ENCODE assay signal across 13 cellular contexts in the genomic region with DNA sequence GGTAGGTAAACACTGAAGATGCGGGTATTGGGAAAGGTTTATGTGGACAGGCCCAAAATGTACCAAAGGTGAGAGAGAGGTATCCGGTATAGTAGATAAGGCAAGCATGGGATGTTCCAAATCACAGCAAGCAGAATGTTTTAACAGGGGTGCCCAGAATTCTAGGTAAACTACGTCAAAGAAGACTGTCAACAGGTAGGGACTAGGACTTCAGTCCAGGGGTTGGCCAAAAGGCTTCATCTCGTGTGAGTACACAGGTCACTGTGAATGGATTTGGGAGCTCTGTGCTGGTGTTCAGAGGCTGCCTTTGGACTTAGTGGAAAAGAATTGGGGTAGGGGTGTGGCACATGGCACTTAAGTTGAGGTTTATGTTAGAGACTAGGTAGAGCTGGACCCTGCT.
DNase-seq lines count a peak whose midpoint lies in the region; ATAC-seq and TF ChIP-seq lines count a peak whose summit lies in the region.
"Had no signal": no experiment of that assay in that cellular context is flagged by ENCODE, and none has a peak within 500 bp of the region (broad histone marks: within the 10 kb centered on the region; RNA-seq: fewer than 3 reads in every experiment).

No MANE protein-coding gene starts in this region.

- no peaks in the 10 kb centered on the region for H3K27me3 Mint-ChIP-seq in activated naive CD4-positive, alpha-beta T cell treated with anti-CD3 and anti-CD28 coated beads, Interleukin-2, amount 10 ng/mL, durations not matched to agents 7 days and 5 days
- H3K27me3 Mint-ChIP-seq in activated T-helper 17 cell treated with anti-CD3 and anti-CD28 coated beads, Interleukin-2, amount 50 U/mL, for 72 hours: no peaks in the 10 kb centered on the region

- peaks cover 96% of the 10 kb centered on the region for H3K4me1 Mint-ChIP-seq in activated naive CD4-positive, alpha-beta T cell treated with anti-CD3 and anti-CD28 coated beads, Interleukin-2, amount 10 ng/mL, durations not matched to agents 7 days and 5 days
- H3K4me1 Mint-ChIP-seq in activated T-helper 17 cell treated with anti-CD3 and anti-CD28 coated beads, Interleukin-2, amount 50 U/mL, for 72 hours: peaks cover 59% of the 10 kb centered on the region

- no peaks in the 10 kb centered on the region for H3K9me3 Mint-ChIP-seq in activated naive CD4-positive, alpha-beta T cell treated with anti-CD3 and anti-CD28 coated beads, Interleukin-2, amount 10 ng/mL, durations not matched to agents 7 days and 5 days
- H3K9me3 Mint-ChIP-seq in activated T-helper 17 cell treated with anti-CD3 and anti-CD28 coated beads, Interleukin-2, amount 50 U/mL, for 72 hours: no peaks in the 10 kb centered on the region

- H3K4me1 ChIP-seq in mononuclear cell (ENCODE audit: insufficient read depth, low read length) (peaks cover 35% of the 10 kb centered on the region), upper lobe of right lung (peaks cover 40% of the 10 kb centered on the region)

- no peaks in the 10 kb centered on the region for H3K9me3 ChIP-seq in mononuclear cell (ENCODE audit: low read depth, low read length)
- no peaks in the 10 kb centered on the region for H3K9me3 ChIP-seq in upper lobe of right lung
- H3K9me3 ChIP-seq: mucosa of descending colon had no signal

- peak overlapping the region; percentile 87 for H3K4me3 Mint-ChIP-seq in activated naive CD4-positive, alpha-beta T cell treated with anti-CD3 and anti-CD28 coated beads, Interleukin-2, amount 10 ng/mL, durations not matched to agents 7 days and 5 days
- peak overlapping the region; percentile 80 for H3K4me3 Mint-ChIP-seq in activated T-helper 17 cell treated with anti-CD3 and anti-CD28 coated beads, Interleukin-2, amount 50 U/mL, for 72 hours

- H3K27ac ChIP-seq in upper lobe of right lung: no peak overlapping the region

- peaks cover 80% of the 10 kb centered on the region for H3K36me3 Mint-ChIP-seq in activated naive CD4-positive, alpha-beta T cell treated with anti-CD3 and anti-CD28 coated beads, Interleukin-2, amount 10 ng/mL, durations not matched to agents 7 days and 5 days
- peaks cover 86% of the 10 kb centered on the region for H3K36me3 Mint-ChIP-seq in activated T-helper 17 cell treated with anti-CD3 and anti-CD28 coated beads, Interleukin-2, amount 50 U/mL, for 72 hours (ENCODE audit: low read depth)

- no peaks in the 10 kb centered on the region for H3K27me3 ChIP-seq in mononuclear cell (ENCODE audit: insufficient read depth, low read length)
- no peaks in the 10 kb centered on the region for H3K27me3 ChIP-seq in upper lobe of right lung

- peak overlapping the region; percentile 94 for H3K27ac Mint-ChIP-seq in activated naive CD4-positive, alpha-beta T cell treated with anti-CD3 and anti-CD28 coated beads, Interleukin-2, amount 10 ng/mL, durations not matched to agents 7 days and 5 days
- H3K27ac Mint-ChIP-seq in activated T-helper 17 cell treated with anti-CD3 and anti-CD28 coated beads, Interleukin-2, amount 50 U/mL, for 72 hours: peak overlapping the region; percentile 92

- H3K36me3 ChIP-seq in upper lobe of right lung: peaks cover 88% of the 10 kb centered on the region

- DNase-seq in activated naive CD4-positive, alpha-beta T cell treated with anti-CD3 and anti-CD28 coated beads, Interleukin-2, amount 10 ng/mL, durations not matched to agents 7 days and 5 days: no peak
- DNase-seq in activated naive CD4-positive, alpha-beta T cell treated with anti-CD3 and anti-CD28 coated beads, Interleukin-2, amount 50 U/mL, for 16 hours: no peak
- no peak for DNase-seq in upper lobe of right lung
- DNase-seq in GOT3 (lab: John Stamatoyannopoulos, UW): no peak
- no peak for DNase-seq in epidermal melanocyte (ENCODE audit: insufficient read length, low spot score)
- DNase-seq: activated CD4-positive, alpha-beta T cell treated with anti-CD3 and anti-CD28 coated beads, Interleukin-2, amount 50 U/mL, for 48 hours; mucosa of descending colon; NCI-H82; RPMI8226; T-helper 9 cell had no signal

- intact Hi-C loops in upper lobe of right lung (cut with DNase I): loop anchor here (10.0 kb wide), 1 partner anchor 173 kb away; no protein-coding TSS in a partner anchor

- TF ChIP-seq CTCF in upper lobe of right lung (IDR thresholded peaks at IDR 0.05): no peak

- no peak for ATAC-seq in activated T-helper 17 cell treated with anti-CD3 and anti-CD28 coated beads, Interleukin-2, amount 50 U/mL, for 72 hours (replicated peaks)
- ATAC-seq in upper lobe of right lung: no peak
- no peak for ATAC-seq in HG03520 (IDR thresholded peaks at IDR 0.05; ENCODE audit: unreplicated experiment)
- ATAC-seq: mucosa of descending colon had no signal

- CTCF ChIA-PET in activated naive CD4-positive, alpha-beta T cell treated with anti-CD3 and anti-CD28 coated beads, Interleukin-2, amount 10 ng/mL, durations not matched to agents 7 days and 5 days (lab: Charles Lee): interaction anchor here (0.8 kb wide), 1 partner anchor 10 kb away, joined by 3 read pairs; no protein-coding TSS in a partner anchor

- H3K4me3 ChIP-seq in mononuclear cell (ENCODE audit: low read length) (peak overlapping the region; percentile 20), upper lobe of right lung (peak overlapping the region; percentile 17)
- H3K4me3 ChIP-seq: mucosa of descending colon had no signal
